ENCODE assay signal across 15 cellular contexts in genomic region chr12:122908915-122909314, GRCh38.
"Had no signal": no experiment of that assay in that cellular context is flagged by ENCODE, and none has a peak within 500 bp of the region (broad histone marks: within the 10 kb centered on the region; RNA-seq: fewer than 3 reads in every experiment).

No MANE protein-coding gene starts in this region.

- ATAC-seq: effector memory CD8-positive, alpha-beta T cell; lower lobe of right lung had no signal

- H3K9me3 ChIP-seq: lower lobe of right lung, testis had no signal

- H3K4me3 ChIP-seq: lower lobe of right lung, skin epidermis, testis had no signal

- H3K36me3 ChIP-seq: lower lobe of right lung had no signal

- H3K27ac ChIP-seq: lower lobe of right lung, skin epidermis, testis, VCaP had no signal

- H3K4me1 ChIP-seq: lower lobe of right lung had no signal

- DNase-seq: activated CD4-positive, alpha-beta T cell treated with anti-CD3 and anti-CD28 coated beads for 1 hour; activated naive CD8-positive, alpha-beta T cell treated with anti-CD3 and anti-CD28 coated beads for 36 hours; amygdala; effector memory CD8-positive, alpha-beta T cell; lower lobe of right lung; nucleus accumbens; posterior cingulate gyrus; retina; stimulated activated CD4-positive, alpha-beta T cell treated with anti-CD3 and anti-CD28 coated beads, Interleukin-15, amount 100 ng/mL, for 24 hours; stimulated activated CD4-positive, alpha-beta T cell treated with anti-CD3 and anti-CD28 coated beads, Interleukin-2, amount 100 ng/mL, for 48 hours; SW 1271; T-helper 2 cell; testis had no signal

- H3K27me3 ChIP-seq: testis had no signal
